ENCODE assay signal across 33 cellular contexts in genomic region chr5:117209479-117209878, GRCh38.
DNase-seq lines count a peak whose midpoint lies in the region; ATAC-seq, FAIRE-seq and TF ChIP-seq lines count a peak whose summit lies in the region.
"Had no signal": no experiment of that assay in that cellular context is flagged by ENCODE, and none has a peak within 500 bp of the region (broad histone marks: within the 10 kb centered on the region; RNA-seq: fewer than 3 reads in every experiment).

No MANE protein-coding gene starts in this region.

- H4K20me1 ChIP-seq in SK-N-SH (ENCODE audit: insufficient read depth), result no peaks in the 10 kb centered on the region
- no peaks in the 10 kb centered on the region for H4K20me1 ChIP-seq in H1 (replicated peaks in 1 of 2; ENCODE audit: control insufficient read depth in 1 of 2, insufficient read depth in 2 of 2, low read length in 2 of 2)
- H4K20me1 ChIP-seq: BLaER1; BLaER1 treated with 17β-estradiol and CSF1 and Interleukin-3, amounts not matched to agents 10 nM and 100 nM had no signal

- H2AFZ ChIP-seq in SK-N-SH (ENCODE audit: low read depth), result no peak overlapping the region
- no peak overlapping the region for H2AFZ ChIP-seq in H1 (ENCODE audit: low read length)

- no peaks in the 10 kb centered on the region for H3K9me3 ChIP-seq in SK-N-SH
- no peaks in the 10 kb centered on the region for H3K9me3 ChIP-seq in HEK293 (ENCODE audit: control insufficient read depth, insufficient read depth, low read depth, low read length)
- no peaks in the 10 kb centered on the region for H3K9me3 ChIP-seq in H1 (ENCODE audit: insufficient read depth in 2 of 2, low read depth in 1 of 2, low read length in 1 of 2)
- H3K9me3 ChIP-seq: A549, BE2C, BLaER1, Caco-2 had no signal

- no peak overlapping the region for H2BK15ac ChIP-seq in H1 (ENCODE audit: low read length)

- TF ChIP-seq CTCF in SK-N-SH (IDR thresholded peaks at IDR 0.05), result no peak
- TF ChIP-seq CTCF in HEK293 (tag by site-specific recombination; IDR thresholded peaks at IDR 0.05), result no peak
- TF ChIP-seq CTCF in H1 (IDR thresholded peaks at IDR 0.05; ENCODE audit: control extremely low read depth in 1 of 3, insufficient read depth in 1 of 3, low read depth in 1 of 3, low read length in 3 of 3), result no peak

- CTCF ChIA-PET in SK-N-SH (lab: Yijun Ruan, JAX), result no interaction called here
- CTCF ChIA-PET in HEK293 (lab: Yijun Ruan, JAX), result no interaction called here
- CTCF ChIA-PET in H1 (lab: Charles Lee; ENCODE audit: partially characterized antibody), result no interaction called here

- no peak for DNase-seq in SK-N-SH
- DNase-seq in H1 (ENCODE audit: low read depth in 1 of 2, low spot score in 2 of 2), result no peak
- DNase-seq in LoVo (ENCODE audit: low spot score), result no peak
- no peak for DNase-seq in anterior cingulate cortex (lab: John Stamatoyannopoulos, UW)
- DNase-seq: 8988T; ACHN; AML-193; BE2C; C1 segment of cervical spinal cord; Caco-2; Calu3; CD4-positive, alpha-beta memory T cell; CD4-positive, alpha-beta T cell; CD4-positive, CD25-positive, alpha-beta regulatory T cell; CD8-positive, alpha-beta memory T cell; CD8-positive, alpha-beta T cell; COR-L47; DMS 273 treated with DMSO at 0.1 percent for 48 hours; DMS153; DMS53; DMS79; DMS79 treated with DMSO at 0.1 percent for 48 hours; DND-41; EL had no signal

- no peak for TF ChIP-seq POLR2A in H1 (IDR thresholded peaks at IDR 0.05; ENCODE audit: control extremely low read depth in 1 of 2, low read depth in 2 of 2, low read length in 2 of 2)

- no peak overlapping the region for H2BK120ac ChIP-seq in H1 (replicated peaks; ENCODE audit: low read depth, low read length)

- H3K4ac ChIP-seq in H1 (replicated peaks; ENCODE audit: insufficient read length, low read depth, low read length), result no peak overlapping the region

- ATAC-seq in SK-N-SH treated with all-trans-retinoic acid at 6 μM for 48 hours, result no peak
- ATAC-seq: A549; CD8-positive, alpha-beta T cell had no signal

- H3K9ac ChIP-seq in SK-N-SH (no peak overlapping the region), H1 (replicated peaks in 1 of 4; ENCODE audit: extremely low read depth in 1 of 4, low read depth in 3 of 4, low read length in 3 of 4) (no peak overlapping the region)
- H3K9ac ChIP-seq: BLaER1; BLaER1 treated with 17β-estradiol and CSF1 and Interleukin-3, amounts not matched to agents 10 nM and 100 nM had no signal

- H3F3A ChIP-seq in SK-N-SH (replicated peaks; ENCODE audit: insufficient read depth), result no peaks in the 10 kb centered on the region

- H3K23me2 ChIP-seq in H1 (ENCODE audit: low read depth, low read length), result no peaks in the 10 kb centered on the region

- no peak for FAIRE-seq in H1 (lab: Jason Lieb, UNC)
- FAIRE-seq: A204.1, A549, D721Med had no signal

- H2BK5ac ChIP-seq in H1 (ENCODE audit: low read depth, low read length), result no peak overlapping the region

- H3K56ac ChIP-seq in H1 (replicated peaks; ENCODE audit: insufficient read length, low read depth, low read length), result no peak overlapping the region

- no peak overlapping the region for H4K91ac ChIP-seq in H1 (replicated peaks; ENCODE audit: insufficient read length, low read length)

- TF ChIP-seq EP300 in SK-N-SH (IDR thresholded peaks at IDR 0.05; ENCODE audit: borderline replicate concordance in 1 of 2, low read depth in 1 of 2, low read length in 1 of 2), result no peak
- TF ChIP-seq EP300 in H1 (IDR thresholded peaks at IDR 0.05; ENCODE audit: borderline replicate concordance in 1 of 2, low read depth in 2 of 2, low read length in 2 of 2), result no peak

- H3K4me1 ChIP-seq in SK-N-SH (ENCODE audit: control insufficient read depth in 1 of 2, insufficient read depth in 2 of 2, low read depth in 1 of 2, low read length in 1 of 2), result peaks cover 0 to 5% of the 10 kb centered on the region in 2 experiments; a peak in 2 of 4 replicates
- no peaks in the 10 kb centered on the region for H3K4me1 ChIP-seq in HEK293 (ENCODE audit: control insufficient read depth, insufficient read depth, low read length)
- peaks cover 0 to 7% (median 4%) of the 10 kb centered on the region in 4 experiments; a peak in 2 of 7 replicates for H3K4me1 ChIP-seq in H1 (replicated peaks in 1 of 4; ENCODE audit: control insufficient read depth in 3 of 4, insufficient read depth in 4 of 4, low read length in 3 of 4)
- H3K4me1 ChIP-seq: A549; BLaER1; BLaER1 treated with 17β-estradiol and CSF1 and Interleukin-3, amounts not matched to agents 10 nM and 100 nM had no signal

- TF ChIP-seq RAD21 in SK-N-SH (IDR thresholded peaks at IDR 0.05; ENCODE audit: low read length) (no peak), H1 (IDR thresholded peaks at IDR 0.05 in 1 of 2, conservative IDR thresholded peaks at IDR 0.05 in 1 of 2; ENCODE audit: low read depth in 2 of 2, low read length in 2 of 2) (no peak)

- H3K27ac ChIP-seq in SK-N-SH (ENCODE audit: low read depth in 2 of 2, low read length in 1 of 2), result no peak overlapping the region
- H3K27ac ChIP-seq in HEK293 (ENCODE audit: extremely low read depth, low read depth, low read length), result no peak overlapping the region
- no peak overlapping the region for H3K27ac ChIP-seq in H1 (ENCODE audit: low read depth, low read length)
- H3K27ac ChIP-seq: 22Rv1; A549; BLaER1; BLaER1 treated with 17β-estradiol and CSF1 and Interleukin-3, amounts not matched to agents 10 nM and 100 nM; C4-2B had no signal

- H4K8ac ChIP-seq in H1 (ENCODE audit: extremely low read depth, insufficient read depth, low read length), result no peak overlapping the region

- H3K79me2 ChIP-seq in SK-N-SH (ENCODE audit: insufficient read depth) (no peaks in the 10 kb centered on the region), H1 (ENCODE audit: control insufficient read depth in 1 of 2, insufficient read depth in 2 of 2, low read length in 2 of 2) (no peaks in the 10 kb centered on the region)

- WGBS in SK-N-SH (ENCODE audit: low lambda C conversion rate), result 39% methylated on average over 3 of the region's 3 CpGs
- 88% methylated on average over 3 of the region's 3 CpGs; no CpG with 5 or more reads in 1 of the 2 experiments for WGBS in H1 (ENCODE audit: extremely low coverage in 1 of 2, insufficient coverage in 1 of 2, insufficient read length in 1 of 2, insufficient replicate concordance in 2 of 2, low coverage in 1 of 2, low lambda C conversion rate in 2 of 2, missing lambda C conversion rate in 1 of 2), 2 experiments

- H3K23ac ChIP-seq in H1 (ENCODE audit: insufficient read length), result no peak overlapping the region

- no peaks in the 10 kb centered on the region for H3K9me2 ChIP-seq in SK-N-SH

- POLR2A ChIA-PET in SK-N-SH (lab: Yijun Ruan, JAX) (no interaction called here), HEK293 (lab: Yijun Ruan, JAX) (no interaction called here), H1 (lab: Charles Lee; ENCODE audit: partially characterized antibody) (no interaction called here)

- H2BK20ac ChIP-seq in H1 (ENCODE audit: low read length), result no peak overlapping the region

- no peak overlapping the region for H4K5ac ChIP-seq in H1 (ENCODE audit: insufficient read length, low read depth, low read length)

- no peaks in the 10 kb centered on the region; the same call in 1 of the 2 replicates for H3K79me1 ChIP-seq in H1 (ENCODE audit: low read depth, low read length)

- no peak overlapping the region for H2BK12ac ChIP-seq in H1 (ENCODE audit: low read depth, low read length)

- H3K36me3 ChIP-seq in SK-N-SH (replicated peaks in 1 of 2; ENCODE audit: control insufficient read depth in 1 of 2, insufficient read depth in 2 of 2, low read length in 1 of 2) (no peaks in the 10 kb centered on the region), HEK293 (ENCODE audit: control insufficient read depth in 2 of 2, insufficient read depth in 1 of 2, low read length in 2 of 2) (no peaks in the 10 kb centered on the region), H1 (ENCODE audit: control insufficient read depth in 2 of 4, insufficient read depth in 4 of 4, low read length in 3 of 4) (no peaks in the 10 kb centered on the region)
- H3K36me3 ChIP-seq: BE2C; BLaER1; BLaER1 treated with 17β-estradiol and CSF1 and Interleukin-3, amounts not matched to agents 10 nM and 100 nM had no signal

- H2AK5ac ChIP-seq in H1 (ENCODE audit: low read depth, low read length), result no peak overlapping the region

- H3K18ac ChIP-seq in H1 (ENCODE audit: extremely low read depth, low read length), result no peak overlapping the region

- H3K4me2 ChIP-seq in SK-N-SH, result no peak overlapping the region
- H3K4me2 ChIP-seq in H1 (ENCODE audit: insufficient read depth in 1 of 2, low read depth in 2 of 2, low read length in 2 of 2), result no peak overlapping the region
- H3K4me2 ChIP-seq: A549; BLaER1; BLaER1 treated with 17β-estradiol and CSF1 and Interleukin-3, amounts not matched to agents 10 nM and 100 nM had no signal

- H3K27me3 ChIP-seq in SK-N-SH (ENCODE audit: insufficient read depth) (no peaks in the 10 kb centered on the region), H1 (replicated peaks in 1 of 4; ENCODE audit: control insufficient read depth in 3 of 4, extremely low read depth in 1 of 4, insufficient read depth in 3 of 4, low read length in 3 of 4) (no peaks in the 10 kb centered on the region)
- H3K27me3 ChIP-seq: BE2C; BLaER1; BLaER1 treated with 17β-estradiol and CSF1 and Interleukin-3, amounts not matched to agents 10 nM and 100 nM had no signal

- H3K14ac ChIP-seq in H1 (ENCODE audit: insufficient read length), result no peak overlapping the region

- H3K4me3 ChIP-seq in SK-N-SH (ENCODE audit: low read depth in 2 of 2, low read length in 1 of 2), result no peak overlapping the region
- H3K4me3 ChIP-seq in HEK293 (ENCODE audit: low read depth, low read length), result no peak overlapping the region
- no peak overlapping the region for H3K4me3 ChIP-seq in H1 (ENCODE audit: extremely low read depth in 1 of 4, insufficient read depth in 2 of 4, low read depth in 3 of 4, low read length in 4 of 4)
- H3K4me3 ChIP-seq: A549; BLaER1; BLaER1 treated with 17β-estradiol and CSF1 and Interleukin-3, amounts not matched to agents 10 nM and 100 nM had no signal

TF ChIP-seq in SK-N-SH treated with all-trans-retinoic acid at 6 μM for 48 hours, 23 proteins besides CTCF, POLR2A, EP300 and RAD21:
- TF ChIP-seq PPARA (CRISPR knock-in tag; IDR thresholded peaks at IDR 0.05; ENCODE audit: borderline replicate concordance) (no peak), ZNF8 (CRISPR knock-in tag; IDR thresholded peaks at IDR 0.05) (peak; percentile 64)

TF ChIP-seq in SK-N-SH, 30 proteins besides CTCF, POLR2A, EP300 and RAD21 (continues in another document):
- no peak for TF ChIP-seq FOSL2 (IDR thresholded peaks at IDR 0.05; ENCODE audit: borderline replicate concordance, low read depth)

TF ChIP-seq in HEK293, 187 proteins besides CTCF, POLR2A, EP300 and RAD21 (continues in another document):
- TF ChIP-seq ZNF202 (tag by site-specific recombination; IDR thresholded peaks at IDR 0.05; ENCODE audit: borderline replicate concordance), result no peak
- TF ChIP-seq ZSCAN16 (tag by site-specific recombination; IDR thresholded peaks at IDR 0.05), result no peak
- no peak for TF ChIP-seq YY2 (tag by site-specific recombination; IDR thresholded peaks at IDR 0.05)
- no peak for TF ChIP-seq MZF1 (tag by site-specific recombination; IDR thresholded peaks at IDR 0.05; ENCODE audit: borderline replicate concordance)

TF ChIP-seq in H1, 55 proteins besides CTCF, POLR2A, EP300 and RAD21 (continues in another document):
- no peak for TF ChIP-seq SP4 (IDR thresholded peaks at IDR 0.05; ENCODE audit: low read length)
- 0 out of 2 replicates have a peak, but pooled peaks have one; percentile 20 for TF ChIP-seq KDM1A (IDR thresholded peaks at IDR 0.05; ENCODE audit: borderline replicate concordance, low read length)
- no peak for TF ChIP-seq GTF2F1 (IDR thresholded peaks at IDR 0.05; ENCODE audit: borderline replicate concordance, low read depth, low read length)
